Comparison of ENCODE assay signal across 9 cellular contexts in the genomic region with DNA sequence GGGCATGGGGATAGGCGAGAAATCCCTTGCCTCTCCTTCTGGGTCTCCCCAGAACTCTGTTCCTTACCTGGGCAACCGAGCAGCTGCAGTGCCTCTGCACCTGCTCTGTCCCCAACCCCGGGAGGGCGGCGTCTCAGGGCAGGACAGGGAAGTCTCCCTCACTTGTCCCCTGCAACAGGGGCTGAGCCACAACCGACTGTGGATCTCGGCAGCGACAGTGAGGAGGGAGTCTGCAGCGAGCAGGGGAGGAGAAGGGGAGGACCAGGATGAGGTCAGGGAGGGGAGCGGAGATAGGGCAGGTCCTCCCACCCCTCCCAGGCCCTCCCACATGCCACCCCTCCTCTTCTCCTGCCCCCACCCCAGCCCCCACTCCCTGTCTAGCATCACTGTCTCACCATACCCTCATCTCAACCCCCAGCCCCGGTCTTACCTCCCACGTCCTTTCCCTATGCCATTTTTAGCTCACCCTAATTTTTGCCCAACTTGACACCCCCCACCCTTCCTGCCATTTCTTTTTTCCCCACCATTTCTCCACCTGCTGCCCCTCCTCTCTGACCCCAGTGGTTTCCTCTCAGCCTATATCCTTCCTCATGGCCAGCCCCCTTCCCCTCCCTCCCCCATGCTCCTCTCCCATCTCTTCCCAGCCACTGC. TPM values are rescaled to one million over a fixed set of nuclear protein-coding genes. Genes with fewer than 3 reads are reported as not detected.
DNase-seq lines count a peak whose midpoint lies in the region; ATAC-seq and TF ChIP-seq lines count a peak whose summit lies in the region.
"Had no signal": no experiment of that assay in that cellular context is flagged by ENCODE, and none has a peak within 500 bp of the region (broad histone marks: within the 10 kb centered on the region; RNA-seq: fewer than 3 reads in every experiment).

A gene with protein sequence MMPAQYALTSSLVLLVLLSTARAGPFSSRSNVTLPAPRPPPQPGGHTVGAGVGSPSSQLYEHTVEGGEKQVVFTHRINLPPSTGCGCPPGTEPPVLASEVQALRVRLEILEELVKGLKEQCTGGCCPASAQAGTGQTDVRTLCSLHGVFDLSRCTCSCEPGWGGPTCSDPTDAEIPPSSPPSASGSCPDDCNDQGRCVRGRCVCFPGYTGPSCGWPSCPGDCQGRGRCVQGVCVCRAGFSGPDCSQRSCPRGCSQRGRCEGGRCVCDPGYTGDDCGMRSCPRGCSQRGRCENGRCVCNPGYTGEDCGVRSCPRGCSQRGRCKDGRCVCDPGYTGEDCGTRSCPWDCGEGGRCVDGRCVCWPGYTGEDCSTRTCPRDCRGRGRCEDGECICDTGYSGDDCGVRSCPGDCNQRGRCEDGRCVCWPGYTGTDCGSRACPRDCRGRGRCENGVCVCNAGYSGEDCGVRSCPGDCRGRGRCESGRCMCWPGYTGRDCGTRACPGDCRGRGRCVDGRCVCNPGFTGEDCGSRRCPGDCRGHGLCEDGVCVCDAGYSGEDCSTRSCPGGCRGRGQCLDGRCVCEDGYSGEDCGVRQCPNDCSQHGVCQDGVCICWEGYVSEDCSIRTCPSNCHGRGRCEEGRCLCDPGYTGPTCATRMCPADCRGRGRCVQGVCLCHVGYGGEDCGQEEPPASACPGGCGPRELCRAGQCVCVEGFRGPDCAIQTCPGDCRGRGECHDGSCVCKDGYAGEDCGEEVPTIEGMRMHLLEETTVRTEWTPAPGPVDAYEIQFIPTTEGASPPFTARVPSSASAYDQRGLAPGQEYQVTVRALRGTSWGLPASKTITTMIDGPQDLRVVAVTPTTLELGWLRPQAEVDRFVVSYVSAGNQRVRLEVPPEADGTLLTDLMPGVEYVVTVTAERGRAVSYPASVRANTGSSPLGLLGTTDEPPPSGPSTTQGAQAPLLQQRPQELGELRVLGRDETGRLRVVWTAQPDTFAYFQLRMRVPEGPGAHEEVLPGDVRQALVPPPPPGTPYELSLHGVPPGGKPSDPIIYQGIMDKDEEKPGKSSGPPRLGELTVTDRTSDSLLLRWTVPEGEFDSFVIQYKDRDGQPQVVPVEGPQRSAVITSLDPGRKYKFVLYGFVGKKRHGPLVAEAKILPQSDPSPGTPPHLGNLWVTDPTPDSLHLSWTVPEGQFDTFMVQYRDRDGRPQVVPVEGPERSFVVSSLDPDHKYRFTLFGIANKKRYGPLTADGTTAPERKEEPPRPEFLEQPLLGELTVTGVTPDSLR (N-terminal part only) (minus strand): TSS at position 225 of the 651 bp plus-strand sequence. CDS start 11,140 bp downstream, outside the sequence.

- RAD21 ChIA-PET in HCT116 (lab: Charles Lee; ENCODE audit: low non-redundant PET in 1 of 2, low total read pairs in 2 of 2, uncharacterized antibody in 2 of 2, unreplicated experiment in 2 of 2) = no interaction called here

- H3K9me3 Mint-ChIP-seq in stimulated activated memory B cell treated with anti-CD40 and anti-IgM and Interleukin-4, amounts not matched to agents 10 μg/mL and 1 μg/mL and 100 μg/mL, for 72 hours = no peaks in the 10 kb centered on the region
- no peaks in the 10 kb centered on the region for H3K9me3 Mint-ChIP-seq in activated CD4-positive, alpha-beta T cell treated with anti-CD3 and anti-CD28 coated beads, Interleukin-2, amount 10 ng/mL, durations not matched to agents 24 days and 14 days

- no TSS peak for BruUV-seq in HCT116 (replicated peaks; lab: Mats Ljungman, UMichigan)

- H3K36me3 Mint-ChIP-seq in stimulated activated memory B cell treated with anti-CD40 and anti-IgM and Interleukin-4, amounts not matched to agents 10 μg/mL and 1 μg/mL and 100 μg/mL, for 72 hours = peaks cover 19% of the 10 kb centered on the region
- H3K36me3 Mint-ChIP-seq in activated CD4-positive, alpha-beta T cell treated with anti-CD3 and anti-CD28 coated beads, Interleukin-2, amount 10 ng/mL, durations not matched to agents 24 days and 14 days (ENCODE audit: low read depth) = peaks cover 6% of the 10 kb centered on the region

- H3K27ac ChIP-seq in HCT116 (ENCODE audit: low read depth, low read length) (no peak within 1 kb of the TSS), layer of hippocampus (ENCODE audit: low read depth, low read length) (peak within 1 kb of the TSS; percentile 14)

- no peaks in the 10 kb centered on the region for H3K9me3 ChIP-seq in HCT116 (ENCODE audit: control insufficient read depth in 1 of 2, insufficient read depth in 1 of 2, low read depth in 1 of 2, low read length in 2 of 2)
- H3K9me3 ChIP-seq in adipocyte (ENCODE audit: control insufficient read depth, low read length) = no peaks in the 10 kb centered on the region

- CTCF ChIA-PET in HCT116 (lab: Charles Lee) = interaction anchor here (0.6 to 1.3 kb wide), 2 partner anchors 9 to 439 kb away, joined by 3 read pairs; no protein-coding TSS in a partner anchor

- H3K79me2 ChIP-seq in HCT116 (ENCODE audit: insufficient read depth, low read length) = no peaks in the 10 kb centered on the region

- peaks cover 8 to 33% of the 10 kb centered on the region in 2 experiments; a peak in 3 of 4 replicates for H3K4me1 ChIP-seq in HCT116 (ENCODE audit: control insufficient read depth in 1 of 2, insufficient read depth in 2 of 2, low read length in 2 of 2)
- H3K4me1 ChIP-seq in adipocyte (ENCODE audit: control insufficient read depth, insufficient read depth, low read length) = peaks cover 72% of the 10 kb centered on the region

- intact Hi-C loops in HCT116 (cut with micrococcal nuclease) = no loop called here
- intact Hi-C loops in activated CD4-positive, alpha-beta T cell treated with anti-CD3 and anti-CD28 coated beads, Interleukin-2, amount 10 ng/mL, durations not matched to agents 24 days and 14 days (cut with micrococcal nuclease) = no loop called here

- H3K9ac ChIP-seq in HCT116 (ENCODE audit: low read length) (no peak within 1 kb of the TSS), adipocyte (ENCODE audit: low read length) (peak within 1 kb of the TSS; percentile 84)

- H3K27me3 ChIP-seq in HCT116 (ENCODE audit: insufficient read depth, low read length) = no peaks in the 10 kb centered on the region
- no peaks in the 10 kb centered on the region for H3K27me3 ChIP-seq in adipocyte (replicated peaks; ENCODE audit: control insufficient read depth, insufficient read depth, low read length)
- no peaks in the 10 kb centered on the region for H3K27me3 ChIP-seq in layer of hippocampus (ENCODE audit: control insufficient read depth, insufficient read depth, low read length)

- no peak for TF ChIP-seq CTCF in HCT116 (IDR thresholded peaks at IDR 0.05 in 2 of 3, conservative IDR thresholded peaks at IDR 0.05 in 1 of 3; ENCODE audit: borderline replicate concordance in 1 of 3, insufficient read depth in 1 of 3, low read depth in 2 of 3, low read length in 2 of 3)

- TF ChIP-seq RAD21 in HCT116 (IDR thresholded peaks at IDR 0.05; ENCODE audit: low read depth) = no peak

- no peak within 1 kb of the TSS for H3K4me3 Mint-ChIP-seq in stimulated activated memory B cell treated with anti-CD40 and anti-IgM and Interleukin-4, amounts not matched to agents 10 μg/mL and 1 μg/mL and 100 μg/mL, for 72 hours
- H3K4me3 Mint-ChIP-seq in activated CD4-positive, alpha-beta T cell treated with anti-CD3 and anti-CD28 coated beads, Interleukin-2, amount 10 ng/mL, durations not matched to agents 24 days and 14 days = no peak within 1 kb of the TSS

- DNase-seq in HCT116 (ENCODE audit: low read depth, low spot score) = no peak
- DNase-seq in adipocyte (ENCODE audit: low read depth) = no peak
- DNase-seq in EL = no peak
- DNase-seq in activated CD4-positive, alpha-beta T cell treated with anti-CD3 and anti-CD28 coated beads, Interleukin-2, amount 10 ng/mL, durations not matched to agents 24 days and 14 days = no peak
- DNase-seq: central memory CD4-positive, alpha-beta T cell had no signal

- peaks cover 48% of the 10 kb centered on the region for H3K27me3 Mint-ChIP-seq in stimulated activated memory B cell treated with anti-CD40 and anti-IgM and Interleukin-4, amounts not matched to agents 10 μg/mL and 1 μg/mL and 100 μg/mL, for 72 hours
- H3K27me3 Mint-ChIP-seq in activated CD4-positive, alpha-beta T cell treated with anti-CD3 and anti-CD28 coated beads, Interleukin-2, amount 10 ng/mL, durations not matched to agents 24 days and 14 days = peaks cover 16% of the 10 kb centered on the region

- no peak within 1 kb of the TSS for H2AFZ ChIP-seq in HCT116 (ENCODE audit: low read depth, low read length, poor library complexity, severe bottlenecking)

- peak within 1 kb of the TSS; percentile 32 for H3K4me2 ChIP-seq in HCT116 (ENCODE audit: low read length)

- H3K27ac Mint-ChIP-seq in stimulated activated memory B cell treated with anti-CD40 and anti-IgM and Interleukin-4, amounts not matched to agents 10 μg/mL and 1 μg/mL and 100 μg/mL, for 72 hours = no peak within 1 kb of the TSS
- no peak within 1 kb of the TSS for H3K27ac Mint-ChIP-seq in activated CD4-positive, alpha-beta T cell treated with anti-CD3 and anti-CD28 coated beads, Interleukin-2, amount 10 ng/mL, durations not matched to agents 24 days and 14 days

- no peak within 1 kb of the TSS for H3K4me3 ChIP-seq in HCT116 (replicated peaks in 1 of 2; ENCODE audit: low read depth in 1 of 2, low read length in 2 of 2)
- peak within 1 kb of the TSS; percentile 77 for H3K4me3 ChIP-seq in adipocyte (ENCODE audit: low read length)

- TF ChIP-seq POLR2A in HCT116 (IDR thresholded peaks at IDR 0.05; ENCODE audit: borderline replicate concordance, extremely low read depth, insufficient read depth, insufficient read length) = no peak

- H4K20me1 ChIP-seq in HCT116 (ENCODE audit: insufficient read depth) = no peaks in the 10 kb centered on the region

- POLR2A ChIA-PET in HCT116 (lab: Charles Lee) = no interaction called here

- no peaks in the 10 kb centered on the region for H3K9me2 ChIP-seq in HCT116 (ENCODE audit: insufficient read depth)

- peaks cover 36% of the 10 kb centered on the region for H3K4me1 Mint-ChIP-seq in stimulated activated memory B cell treated with anti-CD40 and anti-IgM and Interleukin-4, amounts not matched to agents 10 μg/mL and 1 μg/mL and 100 μg/mL, for 72 hours
- H3K4me1 Mint-ChIP-seq in activated CD4-positive, alpha-beta T cell treated with anti-CD3 and anti-CD28 coated beads, Interleukin-2, amount 10 ng/mL, durations not matched to agents 24 days and 14 days = no peaks in the 10 kb centered on the region

- H3K36me3 ChIP-seq in HCT116 (ENCODE audit: control insufficient read depth in 1 of 2, insufficient read depth in 2 of 2, low read length in 2 of 2) = no peaks in the 10 kb centered on the region
- H3K36me3 ChIP-seq in adipocyte (ENCODE audit: control insufficient read depth, insufficient read depth, low read length, severe bottlenecking) = no peaks in the 10 kb centered on the region

- 0 out of 2 replicates have a peak, but pooled peaks have one; percentile 5 for ATAC-seq in HCT116
- ATAC-seq in stimulated activated memory B cell treated with anti-CD40 and anti-IgM and Interleukin-4, amounts not matched to agents 10 μg/mL and 1 μg/mL and 100 μg/mL, for 72 hours = peak; percentile 28
- no peak for ATAC-seq in GM19023 (IDR thresholded peaks at IDR 0.05; ENCODE audit: unreplicated experiment)
- no peak for ATAC-seq in GM18907 (IDR thresholded peaks at IDR 0.05; ENCODE audit: unreplicated experiment)

TF ChIP-seq in HCT116, 20 proteins besides CTCF, POLR2A, EP300 and RAD21 (continues in another document):
- TF ChIP-seq FOSL1 (IDR thresholded peaks at IDR 0.05; ENCODE audit: low read depth) = no peak

RNA-seq across cellular contexts. Expression of the gene that starts here (rescaled TPM):
- 8.5 TPM for total RNA-seq in HCT116 (2021; ENCODE audit: unreplicated experiment)
- 4.7 and 7.1 TPM in 2 replicates for polyA plus RNA-seq in HCT116 (2012)
- 3.3 and 4.6 TPM in 2 replicates for total RNA-seq in activated CD4-positive, alpha-beta T cell treated with anti-CD3 and anti-CD28 coated beads, Interleukin-2, amount 10 ng/mL, durations not matched to agents 24 days and 14 days

Comparison
In these comparisons a context has a peak if more than half of its experiments do, and no peak if none do; other contexts are left out.
1. ATAC-seq: peak in HCT116 (single experiment) and stimulated activated memory B cell treated with anti-CD40 and anti-IgM and Interleukin-4, amounts not matched to agents 10 μg/mL and 1 μg/mL and 100 μg/mL, for 72 hours (single experiment); none in GM19023 (single experiment) and GM18907 (single experiment).